ENCODE assay signal across 16 cellular contexts in the genomic region with DNA sequence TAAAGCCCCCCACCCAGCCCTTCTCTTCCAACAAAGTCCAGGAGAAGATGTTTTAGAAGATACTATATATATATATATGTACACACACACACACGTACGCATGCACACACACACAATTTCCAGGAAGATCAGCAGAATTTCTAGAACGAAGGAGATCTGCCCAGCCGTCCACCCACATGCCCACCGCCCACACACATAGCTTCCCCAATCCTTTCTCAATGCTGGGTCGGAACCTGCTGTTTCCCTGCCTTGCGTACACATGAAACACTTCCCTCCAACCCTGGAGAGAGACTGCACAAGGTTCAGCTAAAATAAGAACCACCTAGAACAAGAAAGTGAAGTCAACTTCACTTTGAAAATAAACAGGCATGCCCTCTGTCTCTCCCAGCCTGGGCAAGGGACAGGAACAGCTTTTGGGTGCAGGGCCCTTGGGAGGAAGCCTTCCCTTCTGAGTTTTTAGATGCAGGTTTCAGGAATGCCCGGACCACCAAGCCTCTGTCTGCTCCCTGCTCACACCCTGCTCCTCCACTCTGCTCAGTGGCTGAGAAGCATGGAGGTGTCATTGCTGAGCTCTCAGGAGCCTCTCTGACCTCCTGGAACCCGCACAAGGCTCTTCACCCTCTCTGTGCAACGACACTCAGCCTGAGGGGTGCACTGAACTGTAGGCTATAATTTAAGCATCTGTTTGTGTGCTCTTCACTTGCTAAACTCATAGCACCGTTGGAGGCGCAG.
DNase-seq lines count a peak whose midpoint lies in the region; ATAC-seq, FAIRE-seq and TF ChIP-seq lines count a peak whose summit lies in the region.
"Had no signal": no experiment of that assay in that cellular context is flagged by ENCODE, and none has a peak within 500 bp of the region (broad histone marks: within the 10 kb centered on the region; RNA-seq: fewer than 3 reads in every experiment).

No MANE protein-coding gene starts in this region.

- no peaks in the 10 kb centered on the region for H4K20me1 ChIP-seq in H1 (replicated peaks in 1 of 2; ENCODE audit: control insufficient read depth in 1 of 2, insufficient read depth in 2 of 2, low read length in 2 of 2)

- H3K27ac ChIP-seq in heart left ventricle (peak overlapping the region in 9 of 12 donors; percentile 18 to 60 (median 52)), right atrium auricular region (no peak overlapping the region), H1 (ENCODE audit: low read depth, low read length) (no peak overlapping the region), skeletal muscle tissue (ENCODE audit: low read depth, low read length) (peak overlapping the region; percentile 81)
- no peak overlapping the region for H3K27ac ChIP-seq in CD4-positive, alpha-beta T cell (ENCODE audit: low read depth, low read length)

- no peaks in the 10 kb centered on the region for H3K36me3 ChIP-seq in heart left ventricle
- no peaks in the 10 kb centered on the region for H3K36me3 ChIP-seq in right atrium auricular region
- no peaks in the 10 kb centered on the region for H3K36me3 ChIP-seq in H1 (ENCODE audit: control insufficient read depth in 2 of 4, insufficient read depth in 4 of 4, low read length in 3 of 4)
- no peaks in the 10 kb centered on the region for H3K36me3 ChIP-seq in skeletal muscle tissue (ENCODE audit: control insufficient read depth in 3 of 3, insufficient read depth in 3 of 3, low read length in 3 of 3)

- H2AFZ ChIP-seq in H1 (ENCODE audit: low read length), result no peak overlapping the region

- H3K18ac ChIP-seq in H1 (ENCODE audit: extremely low read depth, low read length), result no peak overlapping the region

- H3K4me1 Mint-ChIP-seq in CD4-positive, alpha-beta T cell (ENCODE audit: low read depth), result peaks cover 14% of the 10 kb centered on the region

- no peak overlapping the region for H3K9ac ChIP-seq in H1 (replicated peaks in 1 of 4; ENCODE audit: extremely low read depth in 1 of 4, low read depth in 3 of 4, low read length in 3 of 4)
- peak overlapping the region in 1 of 3 donors; percentile 35 for H3K9ac ChIP-seq in skeletal muscle tissue (ENCODE audit: low read depth in 1 of 3, low read length in 3 of 3)

- intact Hi-C loops in heart left ventricle (cut with DNase I), result no loop called here
- intact Hi-C loops in CD4-positive, alpha-beta T cell (cut with DNase I, micrococcal nuclease), result no loop called here

- H3K27me3 Mint-ChIP-seq in CD4-positive, alpha-beta T cell, result peaks cover 39% of the 10 kb centered on the region

- no peaks in the 10 kb centered on the region for H3K79me1 ChIP-seq in H1 (ENCODE audit: low read depth, low read length)

- H3K23ac ChIP-seq in H1 (ENCODE audit: insufficient read length), result no peak overlapping the region

- no peak overlapping the region for H3K56ac ChIP-seq in H1 (replicated peaks; ENCODE audit: insufficient read length, low read depth, low read length)

- no peak overlapping the region for H3K27ac Mint-ChIP-seq in CD4-positive, alpha-beta T cell

- H3K4me3 Mint-ChIP-seq in CD4-positive, alpha-beta T cell, result no peak overlapping the region

- POLR2A ChIA-PET in H1 (lab: Charles Lee; ENCODE audit: partially characterized antibody), result no interaction called here
- POLR2A ChIA-PET in CD4-positive, alpha-beta T cell (lab: Charles Lee), result no interaction called here

- TF ChIP-seq CTCF in heart left ventricle (IDR thresholded peaks at IDR 0.05) (no peak), right atrium auricular region (IDR thresholded peaks at IDR 0.05) (no peak), H1 (IDR thresholded peaks at IDR 0.05; ENCODE audit: control extremely low read depth in 1 of 3, insufficient read depth in 1 of 3, low read depth in 1 of 3, low read length in 3 of 3) (no peak)
- no peak for TF ChIP-seq CTCF in CD4-positive, alpha-beta T cell (IDR thresholded peaks at IDR 0.05)

- no peak overlapping the region for H2BK5ac ChIP-seq in H1 (ENCODE audit: low read depth, low read length)

- no peaks in the 10 kb centered on the region for H3K9me3 Mint-ChIP-seq in CD4-positive, alpha-beta T cell

- H4K8ac ChIP-seq in H1 (ENCODE audit: extremely low read depth, insufficient read depth, low read length), result 0 out of 2 replicates have a peak overlapping the region, but pooled peaks have one; percentile 12

- no peak for DNase-seq in heart left ventricle
- DNase-seq in right atrium auricular region (ENCODE audit: low spot score), result no peak
- DNase-seq in H1 (ENCODE audit: low read depth in 1 of 2, low spot score in 2 of 2), result no peak
- peak; percentile 49 for DNase-seq in mesenteric fat pad (ENCODE audit: low spot score)
- DNase-seq in NCI-H2081 (lab: John Stamatoyannopoulos, UW), result no peak
- DNase-seq in CD4-positive, alpha-beta T cell, result no peak
- DNase-seq: H7; IMR-90; Kasumi-1; NCI-H1105 treated with DMSO at 0.1 percent for 48 hours; NCI-H187; NCI-H2171; NCI-H446; NK-92 treated with Interleukin-12 subunit alpha and Interleukin-12 subunit beta, amount 100 ng/mL, for 24 hours had no signal

- H2AK5ac ChIP-seq in H1 (ENCODE audit: low read depth, low read length), result no peak overlapping the region

- H3K4ac ChIP-seq in H1 (replicated peaks; ENCODE audit: insufficient read length, low read depth, low read length), result no peak overlapping the region

- TF ChIP-seq RAD21 in H1 (IDR thresholded peaks at IDR 0.05 in 1 of 2, conservative IDR thresholded peaks at IDR 0.05 in 1 of 2; ENCODE audit: low read depth in 2 of 2, low read length in 2 of 2), result no peak

- H3K36me3 Mint-ChIP-seq in CD4-positive, alpha-beta T cell (ENCODE audit: low read depth), result no peaks in the 10 kb centered on the region

- H3K4me3 ChIP-seq in heart left ventricle (no peak overlapping the region), right atrium auricular region (no peak overlapping the region), H1 (ENCODE audit: extremely low read depth in 1 of 4, insufficient read depth in 2 of 4, low read depth in 3 of 4, low read length in 4 of 4) (no peak overlapping the region), skeletal muscle tissue (ENCODE audit: low read length in 3 of 3) (no peak overlapping the region)

- WGBS in heart left ventricle, 4 donors, result 68 to 80% (median 73%) methylated on average over 10 to 12 of the region's 12 CpGs
- 87% methylated on average over 12 of the region's 12 CpGs; no CpG with 5 or more reads in 1 of the 2 experiments for WGBS in H1 (ENCODE audit: extremely low coverage in 1 of 2, insufficient coverage in 1 of 2, insufficient read length in 1 of 2, insufficient replicate concordance in 2 of 2, low coverage in 1 of 2, low lambda C conversion rate in 2 of 2, missing lambda C conversion rate in 1 of 2), 2 experiments

- H3K79me2 ChIP-seq in H1 (ENCODE audit: control insufficient read depth in 1 of 2, insufficient read depth in 2 of 2, low read length in 2 of 2), result no peaks in the 10 kb centered on the region

- H3K4me1 ChIP-seq in heart left ventricle (peaks cover 0 to 41% (median 22%) of the 10 kb centered on the region in 12 donors), right atrium auricular region (peaks cover 0 to 38% of the 10 kb centered on the region in 2 donors), H1 (replicated peaks in 1 of 4; ENCODE audit: control insufficient read depth in 3 of 4, insufficient read depth in 4 of 4, low read length in 3 of 4) (no peaks in the 10 kb centered on the region), skeletal muscle tissue (ENCODE audit: control insufficient read depth in 3 of 3, insufficient read depth in 3 of 3, low read length in 3 of 3) (peaks cover 23 to 44% (median 41%) of the 10 kb centered on the region in 3 donors)

- TF ChIP-seq POLR2A in heart left ventricle (IDR thresholded peaks at IDR 0.05) (no peak), H1 (IDR thresholded peaks at IDR 0.05; ENCODE audit: control extremely low read depth in 1 of 2, low read depth in 2 of 2, low read length in 2 of 2) (no peak)

- no peak overlapping the region for H4K5ac ChIP-seq in H1 (ENCODE audit: insufficient read length, low read depth, low read length)

- CTCF ChIA-PET in H1 (lab: Charles Lee; ENCODE audit: partially characterized antibody), result interaction anchor here (0.7 to 1.7 kb wide), 6 partner anchors 12 to 298 kb away, joined by 3 to 8 read pairs (median 4); no protein-coding TSS in a partner anchor
- CTCF ChIA-PET in CD4-positive, alpha-beta T cell (lab: Charles Lee), result no interaction called here

- H3K27me3 ChIP-seq in heart left ventricle (peaks cover 0 to 3% (median 0%) of the 10 kb centered on the region in 9 donors), right atrium auricular region (no peaks in the 10 kb centered on the region), H1 (replicated peaks in 1 of 4; ENCODE audit: control insufficient read depth in 3 of 4, extremely low read depth in 1 of 4, insufficient read depth in 3 of 4, low read length in 3 of 4) (no peaks in the 10 kb centered on the region; a peak in 1 of 7 replicates), skeletal muscle tissue (ENCODE audit: control insufficient read depth in 3 of 3, insufficient read depth in 3 of 3, low read length in 3 of 3) (no peaks in the 10 kb centered on the region)
- H3K27me3 ChIP-seq in CD4-positive, alpha-beta T cell (ENCODE audit: control insufficient read depth, insufficient read depth, low read length), result peaks cover 20% of the 10 kb centered on the region

- no peak overlapping the region for H2BK120ac ChIP-seq in H1 (replicated peaks; ENCODE audit: low read depth, low read length)

- no peak overlapping the region for H4K91ac ChIP-seq in H1 (replicated peaks; ENCODE audit: insufficient read length, low read length)

- ATAC-seq in heart left ventricle (peak in 3 of 4 donors; percentile 50 to 62 (median 56)), HG03045 (IDR thresholded peaks at IDR 0.05; ENCODE audit: unreplicated experiment) (no peak)
- ATAC-seq in CD4-positive, alpha-beta T cell (ENCODE audit: poor library complexity), result no peak

- no peak overlapping the region for H3K4me2 ChIP-seq in H1 (ENCODE audit: insufficient read depth in 1 of 2, low read depth in 2 of 2, low read length in 2 of 2)

- no peaks in the 10 kb centered on the region for H3K23me2 ChIP-seq in H1 (ENCODE audit: low read depth, low read length)

- H2BK12ac ChIP-seq in H1 (ENCODE audit: low read depth, low read length), result no peak overlapping the region

- H2BK20ac ChIP-seq in H1 (ENCODE audit: low read length), result no peak overlapping the region

- no peaks in the 10 kb centered on the region for H3K9me3 ChIP-seq in heart left ventricle
- H3K9me3 ChIP-seq in right atrium auricular region, result no peaks in the 10 kb centered on the region
- H3K9me3 ChIP-seq in H1 (ENCODE audit: insufficient read depth in 2 of 2, low read depth in 1 of 2, low read length in 1 of 2), result no peaks in the 10 kb centered on the region
- H3K9me3 ChIP-seq in skeletal muscle tissue (ENCODE audit: control insufficient read depth in 3 of 3, low read length in 3 of 3), result no peaks in the 10 kb centered on the region
- H3K9me3 ChIP-seq in CD4-positive, alpha-beta T cell (ENCODE audit: control insufficient read depth, low read length), result no peaks in the 10 kb centered on the region

- no peak for TF ChIP-seq EP300 in H1 (IDR thresholded peaks at IDR 0.05; ENCODE audit: borderline replicate concordance in 1 of 2, low read depth in 2 of 2, low read length in 2 of 2)

- no peak overlapping the region for H3K14ac ChIP-seq in H1 (ENCODE audit: insufficient read length)

- no peak for FAIRE-seq in H1 (lab: Jason Lieb, UNC)

- no peak overlapping the region for H2BK15ac ChIP-seq in H1 (ENCODE audit: low read length)

Comparison
In these comparisons a context has a peak if more than half of its experiments do, and no peak if none do; other contexts are left out.
1. H3K27ac ChIP-seq: peak in heart left ventricle (9 of 12) and skeletal muscle tissue (single experiment); none in right atrium auricular region (0 of 2), H1 (single experiment) and CD4-positive, alpha-beta T cell (single experiment).
2. ATAC-seq: peak in heart left ventricle (3 of 4); none in CD4-positive, alpha-beta T cell (single experiment) and HG03045 (single experiment).